17 cellular contexts compared by ENCODE assay signal in the genomic region with DNA sequence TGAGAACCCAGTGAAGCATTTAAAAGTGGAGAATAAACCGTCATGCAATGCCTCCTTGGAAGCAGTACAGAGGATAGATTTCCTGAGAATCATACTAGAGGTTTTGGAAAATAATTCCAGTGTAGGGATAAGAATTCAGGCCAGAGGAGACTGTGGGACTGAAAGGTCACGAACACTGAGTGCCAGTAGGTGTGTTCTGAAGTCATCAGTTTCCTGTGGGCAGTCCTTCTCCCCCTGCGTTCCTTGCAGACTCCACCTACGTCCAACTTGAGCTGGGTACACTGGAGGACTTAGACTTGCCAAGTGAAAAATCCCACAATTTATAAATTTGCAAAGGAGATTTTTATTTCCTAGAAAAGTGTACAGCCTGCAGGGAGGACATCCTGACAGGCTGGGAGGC.
DNase-seq lines count a peak whose midpoint lies in the region; ATAC-seq, FAIRE-seq and TF ChIP-seq lines count a peak whose summit lies in the region.
"Had no signal": no experiment of that assay in that cellular context is flagged by ENCODE, and none has a peak within 500 bp of the region (broad histone marks: within the 10 kb centered on the region; RNA-seq: fewer than 3 reads in every experiment).

No MANE protein-coding gene starts in this region.

- in situ Hi-C loops in HepG2 (cut with HindIII; ENCODE audit: extremely low pct_ligation_motif_present, low pct_unique_long_range_greater_than_20kb) = no loop called here

- no TSS peak for BruUV-seq in HepG2 (replicated peaks; lab: Mats Ljungman, UMichigan)

- H3K79me2 ChIP-seq in HepG2 (ENCODE audit: insufficient read depth, low read length) = no peaks in the 10 kb centered on the region

- TF ChIP-seq RAD21 in HepG2 (CRISPR knock-in tag; IDR thresholded peaks at IDR 0.05) = no peak

- no peaks in the 10 kb centered on the region for H4K20me1 ChIP-seq in HepG2 (ENCODE audit: insufficient read depth, low read length)

- H3K4me1 ChIP-seq in right lobe of liver = no peaks in the 10 kb centered on the region
- no peaks in the 10 kb centered on the region for H3K4me1 ChIP-seq in HepG2 (ENCODE audit: insufficient read depth, low read length)

- H3K27ac ChIP-seq in right lobe of liver = no peak overlapping the region
- H3K27ac ChIP-seq in HepG2 (ENCODE audit: extremely low read length, insufficient read depth, low read length) = no peak overlapping the region
- H3K27ac ChIP-seq: GM23248 had no signal

- intact Hi-C loops in right lobe of liver (cut with DNase I) (no loop called here), HepG2 (cut with micrococcal nuclease; ENCODE audit: unreplicated experiment) (no loop called here), sciatic nerve (cut with DNase I) (no loop called here)

- no peak for FAIRE-seq in HepG2 (lab: Jason Lieb, UNC)
- FAIRE-seq: D721Med, RCC 7860 had no signal

- no peak overlapping the region for H3K4me2 ChIP-seq in HepG2 (ENCODE audit: low read depth, low read length)

- POLR2A ChIA-PET in HepG2 (lab: Yijun Ruan, JAX) = no interaction called here

- DNase-seq in right lobe of liver = no peak
- DNase-seq in HepG2 (ENCODE audit: low spot score) = no peak
- peak; percentile 18 for DNase-seq in left kidney (ENCODE audit: low read depth, low spot score)
- no peak for DNase-seq in sciatic nerve (ENCODE audit: low spot score)
- DNase-seq in activated CD8-positive, alpha-beta memory T cell treated with anti-CD3 and anti-CD28 coated beads for 24 hours = no peak
- DNase-seq: BE2C, GM23248, HCEC 1CT, NCI-H1105, NCI-H2029 treated with DMSO at 0.1 percent for 48 hours, NCI-H345, NCI-H526, OCI-M1 had no signal

- H3K27me3 ChIP-seq in right lobe of liver (no peaks in the 10 kb centered on the region), HepG2 (ENCODE audit: control insufficient read depth in 1 of 2, insufficient read depth in 2 of 2, low read length in 2 of 2) (no peaks in the 10 kb centered on the region)
- H3K27me3 ChIP-seq: BE2C had no signal

- H3K4me3 ChIP-seq in right lobe of liver (no peak overlapping the region), HepG2 (replicated peaks in 1 of 3; ENCODE audit: insufficient read depth in 1 of 3, low read depth in 2 of 3, low read length in 3 of 3) (no peak overlapping the region)
- H3K4me3 ChIP-seq: GM23248 had no signal

- H2AFZ ChIP-seq in HepG2 (ENCODE audit: low read length) = no peak overlapping the region
- H2AFZ ChIP-seq: GM23248 had no signal

- TF ChIP-seq POLR2A in right lobe of liver (IDR thresholded peaks at IDR 0.05) (no peak), HepG2 (IDR thresholded peaks at IDR 0.05; ENCODE audit: insufficient read depth in 1 of 2, low read depth in 2 of 2, low read length in 2 of 2) (no peak)

- H3K9me3 ChIP-seq in right lobe of liver (no peaks in the 10 kb centered on the region), HepG2 (ENCODE audit: low read length) (peaks cover 74% of the 10 kb centered on the region)
- H3K9me3 ChIP-seq: BE2C had no signal

- WGBS in right lobe of liver (ENCODE audit: insufficient coverage, low coverage, low lambda C conversion rate, missing lambda C conversion rate) = 33% methylated on average over 4 of the region's 4 CpGs
- WGBS in HepG2 (ENCODE audit: low lambda C conversion rate) = 0% methylated on average over 4 of the region's 4 CpGs

- CTCF ChIA-PET in HepG2 (lab: Yijun Ruan, JAX; ENCODE audit: low intra/inter-chr PET ratio, low total read pairs) = no interaction called here

- ATAC-seq in right lobe of liver (peak in 3 of 4 donors; percentile 38 to 80 (median 51)), HepG2 (no peak), sciatic nerve (peak; percentile 84), GM18873 (IDR thresholded peaks at IDR 0.05; ENCODE audit: low FRiP score, unreplicated experiment) (no peak), HG02759 (IDR thresholded peaks at IDR 0.05; ENCODE audit: unreplicated experiment) (no peak)

- TF ChIP-seq CTCF in right lobe of liver (IDR thresholded peaks at IDR 0.05) (no peak), HepG2 (CRISPR knock-in tag; IDR thresholded peaks at IDR 0.05) (no peak)

- TF ChIP-seq EP300 in HepG2 (IDR thresholded peaks at IDR 0.05; ENCODE audit: low read depth in 2 of 2, low read length in 2 of 2) (no peak), HepG2 (CRISPR knock-in tag; IDR thresholded peaks at IDR 0.05; ENCODE audit: borderline replicate concordance) (no peak)

- H3K9ac ChIP-seq in HepG2 (ENCODE audit: insufficient read depth, low read depth, low read length) = no peak overlapping the region
- H3K9ac ChIP-seq: GM23248 had no signal

- no peaks in the 10 kb centered on the region for H3K36me3 ChIP-seq in right lobe of liver
- H3K36me3 ChIP-seq in HepG2 (replicated peaks in 1 of 2; ENCODE audit: control insufficient read depth in 1 of 2, insufficient read depth in 2 of 2, low read length in 2 of 2) = no peaks in the 10 kb centered on the region
- H3K36me3 ChIP-seq: BE2C had no signal

TF ChIP-seq in HepG2, 621 proteins besides CTCF, POLR2A, EP300 and RAD21:
- TF ChIP-seq ZNF326 (CRISPR knock-in tag; IDR thresholded peaks at IDR 0.05; ENCODE audit: borderline replicate concordance) = no peak
- no peak for TF ChIP-seq ARNT (IDR thresholded peaks at IDR 0.05)
- TF ChIP-seq CHD4 (IDR thresholded peaks at IDR 0.05; ENCODE audit: borderline replicate concordance, low read length) = no peak
- TF ChIP-seq HMGXB4 (CRISPR knock-in tag; IDR thresholded peaks at IDR 0.05; ENCODE audit: borderline replicate concordance in 1 of 2, low read depth in 1 of 2) = no peak
- no peak for TF ChIP-seq FOXK1 (CRISPR knock-in tag; IDR thresholded peaks at IDR 0.05; ENCODE audit: borderline replicate concordance, low read depth)
- TF ChIP-seq ZNF607 (CRISPR knock-in tag; IDR thresholded peaks at IDR 0.05; ENCODE audit: borderline replicate concordance) = no peak
- no peak for TF ChIP-seq CERS6 (CRISPR knock-in tag; IDR thresholded peaks at IDR 0.05)
- no peak for TF ChIP-seq ZNF337 (CRISPR knock-in tag; IDR thresholded peaks at IDR 0.05; ENCODE audit: borderline replicate concordance, low read depth)
- TF ChIP-seq ETV6 (CRISPR knock-in tag; conservative IDR thresholded peaks at IDR 0.05) = no peak
TF ChIP-seq in HepG2: peak in this region for 0.

Comparison
In these comparisons a context has a peak if more than half of its experiments do, and no peak if none do; other contexts are left out.
1. ATAC-seq: peak in right lobe of liver (3 of 4) and sciatic nerve (single experiment); none in HepG2 (single experiment), GM18873 (single experiment) and HG02759 (single experiment).